In genomic region chr15:77974416-77975331, GRCh38 we compare ENCODE assay signal across 13 cellular contexts.
"Had no signal": no experiment of that assay in that cellular context is flagged by ENCODE, and none has a peak within 500 bp of the region (broad histone marks: within the 10 kb centered on the region; RNA-seq: fewer than 3 reads in every experiment).

No MANE protein-coding gene starts in this region.

- H3K36me3 ChIP-seq: tibial nerve had no signal

- H3K27ac Mint-ChIP-seq: activated naive CD8-positive, alpha-beta T cell treated with anti-CD3 and anti-CD28 coated beads for 36 hours; activated T-helper 1 cell treated with anti-CD3 and anti-CD28 coated beads, Interleukin-12 subunit alpha, Interleukin-12 subunit beta, Interleukin-2, Interleukin-4 antibody, amounts not matched to agents 30 ng/mL and 10 ng/mL and 1 ng/mL, durations not matched to agents 14 hours and 24 hours and 36 hours; dendritic cell treated with granulocyte-macrophage colony-stimulating factor and Interleukin-4, amounts not matched to agents 40 ng/mL and 50 ng/mL, for 4 days; nephron; stimulated activated naive B cell treated with anti-CD40 and anti-IgM and Interleukin-4, amounts not matched to agents 10 μg/mL and 1 μg/mL and 100 μg/mL, for 72 hours had no signal

- ATAC-seq: foreskin keratinocyte; stimulated activated naive B cell treated with anti-CD40 and anti-IgM and Interleukin-4, amounts not matched to agents 10 μg/mL and 1 μg/mL and 100 μg/mL, for 72 hours had no signal

- H3K4me3 Mint-ChIP-seq: activated naive CD8-positive, alpha-beta T cell treated with anti-CD3 and anti-CD28 coated beads for 36 hours; activated T-helper 1 cell treated with anti-CD3 and anti-CD28 coated beads, Interleukin-12 subunit alpha, Interleukin-12 subunit beta, Interleukin-2, Interleukin-4 antibody, amounts not matched to agents 30 ng/mL and 10 ng/mL and 1 ng/mL, durations not matched to agents 14 hours and 24 hours and 36 hours; central memory CD8-positive, alpha-beta T cell; dendritic cell treated with granulocyte-macrophage colony-stimulating factor and Interleukin-4, amounts not matched to agents 40 ng/mL and 50 ng/mL, for 4 days; nephron; stimulated activated naive B cell treated with anti-CD40 and anti-IgM and Interleukin-4, amounts not matched to agents 10 μg/mL and 1 μg/mL and 100 μg/mL, for 72 hours had no signal

- H3K27me3 Mint-ChIP-seq: activated naive CD8-positive, alpha-beta T cell treated with anti-CD3 and anti-CD28 coated beads for 36 hours; central memory CD8-positive, alpha-beta T cell had no signal

- H3K9me3 Mint-ChIP-seq: activated naive CD8-positive, alpha-beta T cell treated with anti-CD3 and anti-CD28 coated beads for 36 hours; activated T-helper 1 cell treated with anti-CD3 and anti-CD28 coated beads, Interleukin-12 subunit alpha, Interleukin-12 subunit beta, Interleukin-2, Interleukin-4 antibody, amounts not matched to agents 30 ng/mL and 10 ng/mL and 1 ng/mL, durations not matched to agents 14 hours and 24 hours and 36 hours; central memory CD8-positive, alpha-beta T cell; dendritic cell treated with granulocyte-macrophage colony-stimulating factor and Interleukin-4, amounts not matched to agents 40 ng/mL and 50 ng/mL, for 4 days; nephron; stimulated activated naive B cell treated with anti-CD40 and anti-IgM and Interleukin-4, amounts not matched to agents 10 μg/mL and 1 μg/mL and 100 μg/mL, for 72 hours had no signal

- H3K4me3 ChIP-seq: body of pancreas, tibial nerve had no signal

- H3K36me3 Mint-ChIP-seq: activated naive CD8-positive, alpha-beta T cell treated with anti-CD3 and anti-CD28 coated beads for 36 hours; stimulated activated naive B cell treated with anti-CD40 and anti-IgM and Interleukin-4, amounts not matched to agents 10 μg/mL and 1 μg/mL and 100 μg/mL, for 72 hours had no signal

- H3K27me3 ChIP-seq: body of pancreas, foreskin keratinocyte, tibial nerve had no signal

- H3K27ac ChIP-seq: body of pancreas, foreskin keratinocyte had no signal

- H3K9me3 ChIP-seq: body of pancreas, tibial nerve had no signal

- DNase-seq: activated CD4-positive, CD25-positive, alpha-beta regulatory T cell; activated naive CD8-positive, alpha-beta T cell treated with anti-CD3 and anti-CD28 coated beads for 36 hours; effector memory CD4-positive, alpha-beta T cell; mesendoderm; stimulated activated CD4-positive, alpha-beta T cell treated with anti-CD3 and anti-CD28 coated beads, Interleukin-4, amount 100 ng/mL, for 1 hour; stimulated activated naive B cell treated with anti-CD40 and anti-IgM and Interleukin-4, amounts not matched to agents 10 μg/mL and 1 μg/mL and 100 μg/mL, for 72 hours had no signal

- H3K4me1 Mint-ChIP-seq: activated naive CD8-positive, alpha-beta T cell treated with anti-CD3 and anti-CD28 coated beads for 36 hours; central memory CD8-positive, alpha-beta T cell had no signal
